ENCODE assay signal across 21 cellular contexts in genomic region chr9:77747163-77747562, GRCh38.
A peak's percentile ranks its signal among the peaks of the same experiment; 100 is the strongest.
DNase-seq lines count a peak whose midpoint lies in the region; ATAC-seq, FAIRE-seq and TF ChIP-seq lines count a peak whose summit lies in the region.
"Had no signal": no experiment of that assay in that cellular context is flagged by ENCODE, and none has a peak within 500 bp of the region (broad histone marks: within the 10 kb centered on the region; RNA-seq: fewer than 3 reads in every experiment).

No MANE protein-coding gene starts in this region.

- FAIRE-seq in H54 (lab: Jason Lieb, UNC) = peak; percentile 89

- H3K9ac ChIP-seq in rectal smooth muscle tissue (ENCODE audit: low read length) = no peak overlapping the region

- peak overlapping the region; percentile 30 for H3K4me3 Mint-ChIP-seq in activated CD4-positive, alpha-beta T cell treated with anti-CD3 and anti-CD28 coated beads, Interleukin-2, amount 10 ng/mL, durations not matched to agents 24 days and 14 days
- H3K4me3 Mint-ChIP-seq in activated CD4-positive, alpha-beta T cell treated with anti-CD3 and anti-CD28 coated beads, Interleukin-2, amount 10 ng/mL, durations not matched to agents 7 days and 5 days = no peak overlapping the region
- peak overlapping the region; percentile 6 for H3K4me3 Mint-ChIP-seq in activated naive CD8-positive, alpha-beta T cell treated with anti-CD3 and anti-CD28 coated beads, Interleukin-2, amount 50 U/mL, for 24 hours
- no peak overlapping the region for H3K4me3 Mint-ChIP-seq in naive thymus-derived CD8-positive, alpha-beta T cell

- TF ChIP-seq POLR2A in H54 (IDR thresholded peaks at IDR 0.05; ENCODE audit: low read depth, low read length) = no peak

- H3K4me3 ChIP-seq in rectal smooth muscle tissue (ENCODE audit: low read length) = no peak overlapping the region
- H3K4me3 ChIP-seq: HAP-1 had no signal

- H3K4me1 Mint-ChIP-seq in activated CD4-positive, alpha-beta T cell treated with anti-CD3 and anti-CD28 coated beads, Interleukin-2, amount 10 ng/mL, durations not matched to agents 24 days and 14 days = peaks cover 41% of the 10 kb centered on the region
- H3K4me1 Mint-ChIP-seq in activated CD4-positive, alpha-beta T cell treated with anti-CD3 and anti-CD28 coated beads, Interleukin-2, amount 10 ng/mL, durations not matched to agents 7 days and 5 days = peaks cover 28% of the 10 kb centered on the region
- peaks cover 56% of the 10 kb centered on the region for H3K4me1 Mint-ChIP-seq in activated naive CD8-positive, alpha-beta T cell treated with anti-CD3 and anti-CD28 coated beads, Interleukin-2, amount 50 U/mL, for 24 hours
- H3K4me1 Mint-ChIP-seq in naive thymus-derived CD8-positive, alpha-beta T cell = peaks cover 17 to 36% (median 23%) of the 10 kb centered on the region in 4 donors

- CTCF ChIA-PET in activated CD4-positive, alpha-beta T cell treated with anti-CD3 and anti-CD28 coated beads, Interleukin-2, amount 10 ng/mL, durations not matched to agents 7 days and 5 days (lab: Charles Lee) = no interaction called here

- H3K27ac ChIP-seq in rectal smooth muscle tissue (ENCODE audit: low read depth, low read length) = peak overlapping the region; percentile 56

- POLR2A ChIA-PET in activated CD4-positive, alpha-beta T cell treated with anti-CD3 and anti-CD28 coated beads, Interleukin-2, amount 10 ng/mL, durations not matched to agents 7 days and 5 days (lab: Charles Lee) = no interaction called here
- POLR2A ChIA-PET in naive thymus-derived CD8-positive, alpha-beta T cell (lab: Charles Lee) = no interaction called here

- intact Hi-C loops in activated CD4-positive, alpha-beta T cell treated with anti-CD3 and anti-CD28 coated beads, Interleukin-2, amount 10 ng/mL, durations not matched to agents 24 days and 14 days (cut with micrococcal nuclease) = loop anchor here (2.0 to 5.0 kb wide), 2 partner anchors 20 to 270 kb away; no protein-coding TSS in a partner anchor

- H3K9me3 Mint-ChIP-seq in activated CD4-positive, alpha-beta T cell treated with anti-CD3 and anti-CD28 coated beads, Interleukin-2, amount 10 ng/mL, durations not matched to agents 24 days and 14 days = peaks cover 7% of the 10 kb centered on the region
- no peaks in the 10 kb centered on the region for H3K9me3 Mint-ChIP-seq in activated CD4-positive, alpha-beta T cell treated with anti-CD3 and anti-CD28 coated beads, Interleukin-2, amount 10 ng/mL, durations not matched to agents 7 days and 5 days
- H3K9me3 Mint-ChIP-seq in activated naive CD8-positive, alpha-beta T cell treated with anti-CD3 and anti-CD28 coated beads, Interleukin-2, amount 50 U/mL, for 24 hours = no peaks in the 10 kb centered on the region
- H3K9me3 Mint-ChIP-seq in naive thymus-derived CD8-positive, alpha-beta T cell = no peaks in the 10 kb centered on the region

- H3K27me3 Mint-ChIP-seq in activated CD4-positive, alpha-beta T cell treated with anti-CD3 and anti-CD28 coated beads, Interleukin-2, amount 10 ng/mL, durations not matched to agents 24 days and 14 days = no peaks in the 10 kb centered on the region
- H3K27me3 Mint-ChIP-seq in activated CD4-positive, alpha-beta T cell treated with anti-CD3 and anti-CD28 coated beads, Interleukin-2, amount 10 ng/mL, durations not matched to agents 7 days and 5 days = no peaks in the 10 kb centered on the region
- H3K27me3 Mint-ChIP-seq in activated naive CD8-positive, alpha-beta T cell treated with anti-CD3 and anti-CD28 coated beads, Interleukin-2, amount 50 U/mL, for 24 hours = no peaks in the 10 kb centered on the region
- H3K27me3 Mint-ChIP-seq in naive thymus-derived CD8-positive, alpha-beta T cell = no peaks in the 10 kb centered on the region

- H3K27me3 ChIP-seq in rectal smooth muscle tissue (ENCODE audit: control insufficient read depth, insufficient read depth, low read length) = no peaks in the 10 kb centered on the region

- DNase-seq in activated CD4-positive, alpha-beta T cell treated with anti-CD3 and anti-CD28 coated beads, Interleukin-2, amount 10 ng/mL, durations not matched to agents 24 days and 14 days = no peak
- no peak for DNase-seq in activated CD4-positive, alpha-beta T cell treated with anti-CD3 and anti-CD28 coated beads, Interleukin-2, amount 10 ng/mL, durations not matched to agents 7 days and 5 days
- DNase-seq in H54 (ENCODE audit: insufficient read length, low spot score) (no peak), kidney glomerular epithelial cell (lab: John Stamatoyannopoulos, UW) (no peak)
- no peak for DNase-seq in activated naive CD8-positive, alpha-beta T cell treated with anti-CD3 and anti-CD28 coated beads, Interleukin-2, amount 50 U/mL, for 24 hours
- no peak for DNase-seq in naive thymus-derived CD8-positive, alpha-beta T cell
- DNase-seq: C1 segment of cervical spinal cord, COR-L47, DMS53, IMR-90, Kasumi-1, NCI-H1417, NCI-H2029, NCI-H2171 treated with DMSO at 0.1 percent for 48 hours, NCI-H510A, NCI-H82 had no signal

- H3K36me3 Mint-ChIP-seq in activated CD4-positive, alpha-beta T cell treated with anti-CD3 and anti-CD28 coated beads, Interleukin-2, amount 10 ng/mL, durations not matched to agents 24 days and 14 days (ENCODE audit: low read depth) = peaks cover 9% of the 10 kb centered on the region
- H3K36me3 Mint-ChIP-seq in activated CD4-positive, alpha-beta T cell treated with anti-CD3 and anti-CD28 coated beads, Interleukin-2, amount 10 ng/mL, durations not matched to agents 7 days and 5 days (ENCODE audit: low read depth) = peaks cover 5% of the 10 kb centered on the region
- H3K36me3 Mint-ChIP-seq in activated naive CD8-positive, alpha-beta T cell treated with anti-CD3 and anti-CD28 coated beads, Interleukin-2, amount 50 U/mL, for 24 hours (ENCODE audit: low read depth) = no peaks in the 10 kb centered on the region
- H3K36me3 Mint-ChIP-seq in naive thymus-derived CD8-positive, alpha-beta T cell = peaks cover 0 to 17% (median 6%) of the 10 kb centered on the region in 3 donors

- H3K36me3 ChIP-seq in rectal smooth muscle tissue (ENCODE audit: control insufficient read depth, insufficient read depth, low read length) = no peaks in the 10 kb centered on the region
- H3K36me3 ChIP-seq: HAP-1 had no signal

- peak; percentile 81 for ATAC-seq in activated naive CD8-positive, alpha-beta T cell treated with anti-CD3 and anti-CD28 coated beads, Interleukin-2, amount 50 U/mL, for 24 hours
- ATAC-seq in naive thymus-derived CD8-positive, alpha-beta T cell = no peak
- ATAC-seq in GM21528 (IDR thresholded peaks at IDR 0.05; ENCODE audit: low FRiP score, unreplicated experiment) = no peak
- ATAC-seq: Panc1, Right ventricle myocardium inferior had no signal

- peak overlapping the region; percentile 68 for H3K27ac Mint-ChIP-seq in activated CD4-positive, alpha-beta T cell treated with anti-CD3 and anti-CD28 coated beads, Interleukin-2, amount 10 ng/mL, durations not matched to agents 24 days and 14 days
- H3K27ac Mint-ChIP-seq in activated CD4-positive, alpha-beta T cell treated with anti-CD3 and anti-CD28 coated beads, Interleukin-2, amount 10 ng/mL, durations not matched to agents 7 days and 5 days = no peak overlapping the region
- peak overlapping the region; percentile 74 for H3K27ac Mint-ChIP-seq in activated naive CD8-positive, alpha-beta T cell treated with anti-CD3 and anti-CD28 coated beads, Interleukin-2, amount 50 U/mL, for 24 hours
- peak overlapping the region in 2 of 10 donors; percentile 36 to 39 for H3K27ac Mint-ChIP-seq in naive thymus-derived CD8-positive, alpha-beta T cell

- peaks cover 24% of the 10 kb centered on the region for H3K4me1 ChIP-seq in rectal smooth muscle tissue (ENCODE audit: control insufficient read depth, insufficient read depth, low read length)

Comparison
In these comparisons a context has a peak if more than half of its experiments do, and no peak if none do; other contexts are left out.
1. H3K4me3 Mint-ChIP-seq: peak in activated CD4-positive, alpha-beta T cell treated with anti-CD3 and anti-CD28 coated beads, Interleukin-2, amount 10 ng/mL, durations not matched to agents 24 days and 14 days (single experiment) and activated naive CD8-positive, alpha-beta T cell treated with anti-CD3 and anti-CD28 coated beads, Interleukin-2, amount 50 U/mL, for 24 hours (single experiment); none in activated CD4-positive, alpha-beta T cell treated with anti-CD3 and anti-CD28 coated beads, Interleukin-2, amount 10 ng/mL, durations not matched to agents 7 days and 5 days (single experiment) and naive thymus-derived CD8-positive, alpha-beta T cell (0 of 10).